ENCODE assay signal across 17 cellular contexts in genomic region chr17:47703671-47704070, GRCh38. TPM values are rescaled to one million over a fixed set of nuclear protein-coding genes. Genes with fewer than 3 reads are reported as not detected.
DNase-seq lines count a peak whose midpoint lies in the region; ATAC-seq and TF ChIP-seq lines count a peak whose summit lies in the region.
"Had no signal": no experiment of that assay in that cellular context is flagged by ENCODE, and none has a peak within 500 bp of the region (broad histone marks: within the 10 kb centered on the region; RNA-seq: fewer than 3 reads in every experiment).

No MANE protein-coding gene starts in this region.

- peaks cover 56% of the 10 kb centered on the region for H3K4me1 Mint-ChIP-seq in T-helper 2 cell treated with Interferon-gamma antibody and Interleukin-4, amounts not matched to agents 5 μg/mL and 100 μg/mL, for 36 hours (ENCODE audit: low read depth)
- H3K4me1 Mint-ChIP-seq in CD4-positive, alpha-beta memory T cell: peaks cover 59 to 85% (median 71%) of the 10 kb centered on the region in 4 donors
- H3K4me1 Mint-ChIP-seq in activated T-helper 17 cell treated with anti-CD3 and anti-CD28 coated beads, Interleukin-2, amount 50 U/mL, for 72 hours: peaks cover 55% of the 10 kb centered on the region
- peaks cover 44 to 78% (median 70%) of the 10 kb centered on the region in 4 donors for H3K4me1 Mint-ChIP-seq in naive thymus-derived CD8-positive, alpha-beta T cell

- DNase-seq in T-helper 2 cell treated with Interferon-gamma antibody and Interleukin-4, amounts not matched to agents 5 μg/mL and 100 μg/mL, for 36 hours (ENCODE audit: low spot score): no peak
- DNase-seq in T-helper 2 cell (no peak), NCI-H2227 treated with DMSO at 0.1 percent for 48 hours (lab: John Stamatoyannopoulos, UW) (no peak), esophagus squamous epithelium (lab: John Stamatoyannopoulos, UW) (no peak), Ammon's horn (ENCODE audit: low spot score) (no peak)
- no peak for DNase-seq in CD4-positive, alpha-beta memory T cell
- DNase-seq in naive thymus-derived CD8-positive, alpha-beta T cell: no peak
- DNase-seq: 8988T, DND-41, NCI-H2107, PC-3, trophoblast cell had no signal

- ATAC-seq in activated T-helper 17 cell treated with anti-CD3 and anti-CD28 coated beads, Interleukin-2, amount 50 U/mL, for 72 hours (replicated peaks): no peak
- ATAC-seq in naive thymus-derived CD8-positive, alpha-beta T cell: no peak
- ATAC-seq: PC-3, SK-N-SH treated with all-trans-retinoic acid at 6 μM for 48 hours had no signal

- TF ChIP-seq CTCF in esophagus squamous epithelium (IDR thresholded peaks at IDR 0.05): no peak

- no peaks in the 10 kb centered on the region for H3K36me3 ChIP-seq in CD4-positive, alpha-beta memory T cell (ENCODE audit: insufficient read depth, low read length)
- peaks cover 0 to 38% (median 0%) of the 10 kb centered on the region in 3 donors for H3K36me3 ChIP-seq in esophagus squamous epithelium

- H3K4me3 ChIP-seq in CD4-positive, alpha-beta memory T cell (ENCODE audit: low read length in 2 of 2): peak overlapping the region in 1 of 2 donors; percentile 2
- no peak overlapping the region for H3K4me3 ChIP-seq in esophagus squamous epithelium
- H3K4me3 ChIP-seq: left ventricle myocardium inferior had no signal

- H3K27me3 ChIP-seq in CD4-positive, alpha-beta memory T cell (ENCODE audit: insufficient read depth, low read length): no peaks in the 10 kb centered on the region
- no peaks in the 10 kb centered on the region for H3K27me3 ChIP-seq in esophagus squamous epithelium

- WGBS in esophagus squamous epithelium, 2 donors: 77 to 85% methylated on average over 5 of the region's 5 CpGs

- intact Hi-C loops in CD4-positive, alpha-beta memory T cell (cut with micrococcal nuclease): no loop called here
- intact Hi-C loops in esophagus squamous epithelium (cut with DNase I): no loop called here

- peaks cover 87% of the 10 kb centered on the region for H3K4me1 ChIP-seq in CD4-positive, alpha-beta memory T cell (ENCODE audit: insufficient read depth, low read length)
- H3K4me1 ChIP-seq in esophagus squamous epithelium: peaks cover 0 to 45% (median 13%) of the 10 kb centered on the region in 3 donors

- H3K9me3 Mint-ChIP-seq in T-helper 2 cell treated with Interferon-gamma antibody and Interleukin-4, amounts not matched to agents 5 μg/mL and 100 μg/mL, for 36 hours: no peaks in the 10 kb centered on the region
- no peaks in the 10 kb centered on the region for H3K9me3 Mint-ChIP-seq in CD4-positive, alpha-beta memory T cell
- H3K9me3 Mint-ChIP-seq in activated T-helper 17 cell treated with anti-CD3 and anti-CD28 coated beads, Interleukin-2, amount 50 U/mL, for 72 hours: no peaks in the 10 kb centered on the region
- H3K9me3 Mint-ChIP-seq in naive thymus-derived CD8-positive, alpha-beta T cell: no peaks in the 10 kb centered on the region

- no peak for TF ChIP-seq POLR2A in esophagus squamous epithelium (IDR thresholded peaks at IDR 0.05)

- H3K27ac Mint-ChIP-seq in T-helper 2 cell treated with Interferon-gamma antibody and Interleukin-4, amounts not matched to agents 5 μg/mL and 100 μg/mL, for 36 hours: peak overlapping the region; percentile 74
- H3K27ac Mint-ChIP-seq in CD4-positive, alpha-beta memory T cell: peak overlapping the region; percentile 74 to 96 (median 89)
- peak overlapping the region; percentile 89 for H3K27ac Mint-ChIP-seq in activated T-helper 17 cell treated with anti-CD3 and anti-CD28 coated beads, Interleukin-2, amount 50 U/mL, for 72 hours
- peak overlapping the region in 9 of 10 donors; percentile 47 to 89 (median 72) for H3K27ac Mint-ChIP-seq in naive thymus-derived CD8-positive, alpha-beta T cell

- CTCF ChIA-PET in CD4-positive, alpha-beta memory T cell (lab: Charles Lee; ENCODE audit: partially characterized antibody): interaction anchor here (0.8 to 5.3 kb wide), 4 partner anchors 14 to 37 kb away, joined by 4 to 26 read pairs (median 16); partner anchors contain the start of gene TBX21

- peak overlapping the region; percentile 48 for H3K27ac ChIP-seq in CD4-positive, alpha-beta memory T cell (ENCODE audit: low read depth, low read length)
- no peak overlapping the region for H3K27ac ChIP-seq in esophagus squamous epithelium
- H3K27ac ChIP-seq: left ventricle myocardium inferior, VCaP had no signal

- no peaks in the 10 kb centered on the region for H3K27me3 Mint-ChIP-seq in T-helper 2 cell treated with Interferon-gamma antibody and Interleukin-4, amounts not matched to agents 5 μg/mL and 100 μg/mL, for 36 hours (ENCODE audit: low read depth)
- no peaks in the 10 kb centered on the region for H3K27me3 Mint-ChIP-seq in CD4-positive, alpha-beta memory T cell
- no peaks in the 10 kb centered on the region for H3K27me3 Mint-ChIP-seq in activated T-helper 17 cell treated with anti-CD3 and anti-CD28 coated beads, Interleukin-2, amount 50 U/mL, for 72 hours
- no peaks in the 10 kb centered on the region for H3K27me3 Mint-ChIP-seq in naive thymus-derived CD8-positive, alpha-beta T cell

- no peaks in the 10 kb centered on the region for H3K36me3 Mint-ChIP-seq in T-helper 2 cell treated with Interferon-gamma antibody and Interleukin-4, amounts not matched to agents 5 μg/mL and 100 μg/mL, for 36 hours (ENCODE audit: low read depth)
- H3K36me3 Mint-ChIP-seq in CD4-positive, alpha-beta memory T cell: peaks cover 0 to 3% of the 10 kb centered on the region in 2 donors
- peaks cover 59% of the 10 kb centered on the region for H3K36me3 Mint-ChIP-seq in activated T-helper 17 cell treated with anti-CD3 and anti-CD28 coated beads, Interleukin-2, amount 50 U/mL, for 72 hours (ENCODE audit: low read depth)
- H3K36me3 Mint-ChIP-seq in naive thymus-derived CD8-positive, alpha-beta T cell: no peaks in the 10 kb centered on the region

- H3K9me3 ChIP-seq in CD4-positive, alpha-beta memory T cell (ENCODE audit: control insufficient read depth in 1 of 2, low read length in 2 of 2): no peaks in the 10 kb centered on the region
- H3K9me3 ChIP-seq in esophagus squamous epithelium: no peaks in the 10 kb centered on the region
- H3K9me3 ChIP-seq: left ventricle myocardium inferior had no signal

- POLR2A ChIA-PET in CD4-positive, alpha-beta memory T cell (lab: Charles Lee; ENCODE audit: partially characterized antibody): interaction anchor here (1.0 to 8.7 kb wide), 9 partner anchors 9 to 55 kb away, joined by 3 to 145 read pairs (median 4); partner anchors contain the start of genes KPNB1, TBKBP1 and TBX21
- POLR2A ChIA-PET in naive thymus-derived CD8-positive, alpha-beta T cell (lab: Charles Lee): interaction anchor here (0.8 to 1.1 kb wide), 2 partner anchors 11 to 29 kb away, joined by 4 read pairs; partner anchors contain the start of gene TBX21

- peak overlapping the region; percentile 46 for H3K4me3 Mint-ChIP-seq in T-helper 2 cell treated with Interferon-gamma antibody and Interleukin-4, amounts not matched to agents 5 μg/mL and 100 μg/mL, for 36 hours
- peak overlapping the region; percentile 68 to 90 (median 73) for H3K4me3 Mint-ChIP-seq in CD4-positive, alpha-beta memory T cell
- peak overlapping the region; percentile 81 for H3K4me3 Mint-ChIP-seq in activated T-helper 17 cell treated with anti-CD3 and anti-CD28 coated beads, Interleukin-2, amount 50 U/mL, for 72 hours
- peak overlapping the region; percentile 57 to 82 (median 72) for H3K4me3 Mint-ChIP-seq in naive thymus-derived CD8-positive, alpha-beta T cell

RNA-seq across cellular contexts. Expression of gene TBKBP1, which starts 9.7 kb away (rescaled TPM):
- total RNA-seq in CD4-positive, alpha-beta memory T cell: 1 to 10 TPM; 6.7 to 7.4 TPM
- under 1 TPM; 0.49 to 0.68 TPM for polyA plus RNA-seq in CD4-positive, alpha-beta memory T cell
- total RNA-seq in activated T-helper 17 cell treated with anti-CD3 and anti-CD28 coated beads, Interleukin-2, amount 50 U/mL, for 72 hours: 10 to 100 TPM in 1 of 2 donors, 1 to 10 TPM in 1; 6.3 to 10.2 TPM
- 1 to 10 TPM; 1.4 to 3.1 TPM for total RNA-seq in naive thymus-derived CD8-positive, alpha-beta T cell
- polyA plus RNA-seq in naive thymus-derived CD8-positive, alpha-beta T cell: under 1 TPM in 2 of 3 donors, not detected in 1; 0.07 to 0.59 TPM
- 10 to 100 TPM in 2 of 4 donors, 1 to 10 TPM in 2; 3.1 to 12.7 (median 7.9) TPM for total RNA-seq in esophagus squamous epithelium

RNA-seq across cellular contexts. Expression of gene TBX21, which starts 29.4 kb away (rescaled TPM):
- total RNA-seq in CD4-positive, alpha-beta memory T cell: 10 to 100 TPM; 15.8 to 17.9 TPM
- 10 to 100 TPM in 1 of 2 donors, 1 to 10 TPM in 1; 6.8 to 11.5 TPM for polyA plus RNA-seq in CD4-positive, alpha-beta memory T cell
- 10 to 100 TPM; 19.9 to 30.5 TPM for total RNA-seq in activated T-helper 17 cell treated with anti-CD3 and anti-CD28 coated beads, Interleukin-2, amount 50 U/mL, for 72 hours
- 1 to 10 TPM; 1.6 to 2.1 TPM for total RNA-seq in naive thymus-derived CD8-positive, alpha-beta T cell
- 10 to 100 TPM in 1 of 3 donors, 1 to 10 TPM in 1, under 1 TPM in 1; 0.42 to 27.4 (median 1.3) TPM for polyA plus RNA-seq in naive thymus-derived CD8-positive, alpha-beta T cell
- total RNA-seq in esophagus squamous epithelium: 1 to 10 TPM in 3 of 4 donors, not detected in 1; 1.1 to 4.5 (median 2.9) TPM
- total RNA-seq: astrocyte, PC-3 had no signal

RNA-seq across cellular contexts. Expression of gene KPNB1, which starts 54.0 kb away (rescaled TPM):
- total RNA-seq in CD4-positive, alpha-beta memory T cell: 100 to 1,000 TPM; 258 to 268 TPM
- 10 to 100 TPM; 13.4 to 26.9 TPM for polyA plus RNA-seq in CD4-positive, alpha-beta memory T cell
- total RNA-seq in activated T-helper 17 cell treated with anti-CD3 and anti-CD28 coated beads, Interleukin-2, amount 50 U/mL, for 72 hours: 100 to 1,000 TPM; 451 to 724 TPM
- total RNA-seq in naive thymus-derived CD8-positive, alpha-beta T cell: 100 to 1,000 TPM; 217 to 252 TPM
- polyA plus RNA-seq in naive thymus-derived CD8-positive, alpha-beta T cell: 10 to 100 TPM; 22.8 to 32.2 (median 25.7) TPM
- total RNA-seq in esophagus squamous epithelium: 100 to 1,000 TPM; 148 to 233 (median 186) TPM
